Comparison of ENCODE assay signal across 8 cellular contexts in the genomic region with DNA sequence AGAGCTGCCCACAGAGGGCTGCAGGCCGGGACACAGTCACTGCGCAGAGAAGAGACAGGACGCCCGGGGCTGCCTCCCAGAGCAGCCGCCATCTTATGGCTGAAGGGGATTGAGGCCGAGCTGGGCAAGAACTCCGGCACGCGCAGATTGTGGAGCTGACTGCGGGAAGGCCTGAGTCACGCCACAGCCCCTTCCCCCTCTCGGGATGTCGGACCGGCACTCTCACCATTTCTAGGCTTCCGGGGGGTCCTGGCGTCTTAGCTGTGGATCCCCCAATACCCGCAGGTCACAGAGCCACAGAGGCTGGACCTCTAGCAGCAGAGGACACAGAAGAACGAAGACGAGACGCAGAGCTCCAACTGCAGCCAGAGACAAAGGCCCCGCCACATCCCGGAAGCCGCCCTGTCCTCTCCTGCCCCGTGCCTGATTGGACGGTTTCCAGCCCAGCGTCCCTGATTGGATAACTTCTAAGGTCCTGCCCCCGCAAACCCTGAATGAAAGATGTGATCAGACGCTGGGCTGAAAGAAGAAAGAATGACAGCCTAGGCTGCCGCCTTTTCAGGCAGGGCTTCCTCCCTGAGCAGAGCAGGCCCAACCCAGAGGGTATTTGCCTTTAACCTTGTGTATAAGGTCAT. TPM values are rescaled to one million over a fixed set of nuclear protein-coding genes. Genes with fewer than 3 reads are reported as not detected.
A peak's percentile ranks its signal among the peaks of the same experiment; 100 is the strongest.
DNase-seq lines count a peak whose midpoint lies in the region; ATAC-seq and TF ChIP-seq lines count a peak whose summit lies in the region.

TSS of gene ZNF43 (minus strand) at position 373 of the 635 bp plus-strand sequence. CDS start at position 229, 144 bp downstream.

- peak within 1 kb of the TSS; percentile 68 to 88 (median 74) for H3K4me3 ChIP-seq in esophagus muscularis mucosa
- peak within 1 kb of the TSS; percentile 95 to 100 for H3K4me3 ChIP-seq in muscle layer of colon (ENCODE audit: low read depth in 1 of 2, low read length in 2 of 2)

- DNase-seq in AML-193 (lab: John Stamatoyannopoulos, UW) (peak; percentile 89 to 95), OCI-M1 (lab: John Stamatoyannopoulos, UW) (peak; percentile 99), activated T-helper 1 cell treated with Interleukin-2 at 50 U/mL for 16 hours (ENCODE audit: low read depth) (peak; percentile 87), esophagus muscularis mucosa (ENCODE audit: extremely low spot score) (peak; percentile 100)
- peak; percentile 81 to 84 for DNase-seq in stimulated activated CD8-positive, alpha-beta memory T cell treated with anti-CD3 and anti-CD28 coated beads, Interleukin-7, amount 100 ng/mL, for 1 hour (ENCODE audit: low read depth in 2 of 2)

- H3K4me1 ChIP-seq in esophagus muscularis mucosa (peaks cover 6 to 17% (median 10%) of the 10 kb centered on the region in 4 donors), muscle layer of colon (ENCODE audit: insufficient read depth, low read length) (peaks cover 6% of the 10 kb centered on the region)

- H3K9ac ChIP-seq in muscle layer of colon (ENCODE audit: low read length), result peak within 1 kb of the TSS; percentile 71

- intact Hi-C loops in esophagus muscularis mucosa (cut with DNase I), result no loop called here

- H3K36me3 ChIP-seq in esophagus muscularis mucosa (peaks cover 0 to 16% (median 5%) of the 10 kb centered on the region in 4 donors), muscle layer of colon (ENCODE audit: insufficient read depth, low read length) (peaks cover 9% of the 10 kb centered on the region)

- ATAC-seq in HG03457 (IDR thresholded peaks at IDR 0.05; ENCODE audit: unreplicated experiment), result peak; percentile 96

- H3K27me3 ChIP-seq in esophagus muscularis mucosa (no peaks in the 10 kb centered on the region), muscle layer of colon (ENCODE audit: control insufficient read depth in 1 of 2, insufficient read depth in 2 of 2, low read length in 2 of 2) (no peaks in the 10 kb centered on the region)

- no peak for TF ChIP-seq EP300 in esophagus muscularis mucosa (IDR thresholded peaks at IDR 0.05)

- TF ChIP-seq POLR2A in GM19193 (IDR thresholded peaks at IDR 0.05; ENCODE audit: extremely low read depth, insufficient read depth, insufficient read length) (peak; percentile 92), esophagus muscularis mucosa (IDR thresholded peaks at IDR 0.05; ENCODE audit: low read depth) (peak; percentile 35)

- H3K27ac ChIP-seq in esophagus muscularis mucosa (replicated peaks in 1 of 4) (peak within 1 kb of the TSS; percentile 86 to 93 (median 90)), muscle layer of colon (ENCODE audit: low read depth, low read length) (peak within 1 kb of the TSS; percentile 85)

- no peak for TF ChIP-seq CTCF in esophagus muscularis mucosa (IDR thresholded peaks at IDR 0.05)

- peaks cover 0 to 11% (median 0%) of the 10 kb centered on the region in 4 donors for H3K9me3 ChIP-seq in esophagus muscularis mucosa
- H3K9me3 ChIP-seq in muscle layer of colon (ENCODE audit: low read length), result no peaks in the 10 kb centered on the region

- WGBS in esophagus muscularis mucosa, result under 1% methylated on average over 19 of the region's 29 CpGs

RNA-seq across cellular contexts. Expression of gene ZNF43, which starts in this region (rescaled TPM):
- 10 to 100 TPM in 1 of 4 donors, 1 to 10 TPM in 3; 7.6 to 10.4 (median 8.1) TPM for total RNA-seq in esophagus muscularis mucosa

Comparison
In these comparisons a context has a peak if more than half of its experiments do, and no peak if none do; other contexts are left out.
1. Peak in every context shown above with its lines: DNase-seq, ATAC-seq, H3K4me3 ChIP-seq and H3K27ac ChIP-seq.